Comparison of ENCODE assay signal across 1 cellular context in the genomic region with DNA sequence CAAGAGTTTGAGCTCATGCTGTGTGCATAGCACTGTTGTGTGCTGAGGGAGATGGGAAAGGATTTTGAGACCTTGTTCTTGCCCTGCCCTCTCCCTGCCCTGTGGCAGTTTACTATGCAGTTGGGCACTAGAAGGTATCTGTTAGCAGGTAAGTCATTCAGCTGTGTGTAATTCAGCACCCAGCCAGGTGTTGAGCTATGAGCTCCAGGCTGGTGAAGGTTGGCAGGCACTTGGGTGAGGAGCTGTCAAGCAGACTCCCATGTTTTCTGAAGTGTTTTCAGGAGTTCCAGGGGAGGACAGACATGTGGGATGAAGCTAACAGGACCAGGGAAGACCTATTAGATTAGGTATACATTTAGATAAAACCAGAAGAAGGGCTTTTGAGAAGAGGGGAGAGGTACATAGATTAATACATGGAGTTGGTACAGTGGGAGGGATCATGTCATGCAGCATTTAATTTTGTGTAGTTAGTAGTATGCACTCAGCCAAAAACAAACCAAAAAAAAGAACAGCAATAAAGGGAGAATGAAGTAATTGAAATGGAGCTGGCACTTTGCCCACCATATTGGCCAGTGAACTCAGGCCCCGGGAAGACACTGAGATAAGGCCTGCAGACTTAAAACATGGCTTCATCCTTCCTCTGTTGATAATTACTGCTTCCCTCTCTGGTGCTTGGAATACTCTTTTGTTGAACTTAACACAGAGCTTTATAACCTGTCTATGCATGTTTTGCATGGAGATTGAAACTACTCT.
TF ChIP-seq lines count a peak whose summit lies in the region.

No MANE protein-coding gene starts in this region.

TF ChIP-seq in HepG2, 621 proteins besides CTCF, POLR2A, EP300 and RAD21 (continued from another document):
- TF ChIP-seq AGO1 (IDR thresholded peaks at IDR 0.05; ENCODE audit: low read depth, low read length, poor library complexity, severe bottlenecking), result no peak
- no peak for TF ChIP-seq MAF1 (CRISPR knock-in tag; IDR thresholded peaks at IDR 0.05; ENCODE audit: borderline replicate concordance)
- TF ChIP-seq, protein P1, sequence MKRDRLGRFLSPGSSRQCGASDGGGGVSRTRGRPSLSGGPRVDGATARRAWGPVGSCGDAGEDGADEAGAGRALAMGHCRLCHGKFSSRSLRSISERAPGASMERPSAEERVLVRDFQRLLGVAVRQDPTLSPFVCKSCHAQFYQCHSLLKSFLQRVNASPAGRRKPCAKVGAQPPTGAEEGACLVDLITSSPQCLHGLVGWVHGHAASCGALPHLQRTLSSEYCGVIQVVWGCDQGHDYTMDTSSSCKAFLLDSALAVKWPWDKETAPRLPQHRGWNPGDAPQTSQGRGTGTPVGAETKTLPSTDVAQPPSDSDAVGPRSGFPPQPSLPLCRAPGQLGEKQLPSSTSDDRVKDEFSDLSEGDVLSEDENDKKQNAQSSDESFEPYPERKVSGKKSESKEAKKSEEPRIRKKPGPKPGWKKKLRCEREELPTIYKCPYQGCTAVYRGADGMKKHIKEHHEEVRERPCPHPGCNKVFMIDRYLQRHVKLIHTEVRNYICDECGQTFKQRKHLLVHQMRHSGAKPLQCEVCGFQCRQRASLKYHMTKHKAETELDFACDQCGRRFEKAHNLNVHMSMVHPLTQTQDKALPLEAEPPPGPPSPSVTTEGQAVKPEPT (CRISPR knock-in tag; IDR thresholded peaks at IDR 0.05; ENCODE audit: low read depth), result no peak
- no peak for TF ChIP-seq GLI4 (CRISPR knock-in tag; IDR thresholded peaks at IDR 0.05; ENCODE audit: borderline replicate concordance)
- TF ChIP-seq TAF1 (CRISPR knock-in tag; IDR thresholded peaks at IDR 0.05), result no peak
- TF ChIP-seq, protein P2, sequence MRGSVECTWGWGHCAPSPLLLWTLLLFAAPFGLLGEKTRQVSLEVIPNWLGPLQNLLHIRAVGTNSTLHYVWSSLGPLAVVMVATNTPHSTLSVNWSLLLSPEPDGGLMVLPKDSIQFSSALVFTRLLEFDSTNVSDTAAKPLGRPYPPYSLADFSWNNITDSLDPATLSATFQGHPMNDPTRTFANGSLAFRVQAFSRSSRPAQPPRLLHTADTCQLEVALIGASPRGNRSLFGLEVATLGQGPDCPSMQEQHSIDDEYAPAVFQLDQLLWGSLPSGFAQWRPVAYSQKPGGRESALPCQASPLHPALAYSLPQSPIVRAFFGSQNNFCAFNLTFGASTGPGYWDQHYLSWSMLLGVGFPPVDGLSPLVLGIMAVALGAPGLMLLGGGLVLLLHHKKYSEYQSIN (CRISPR knock-in tag; IDR thresholded peaks at IDR 0.05; ENCODE audit: borderline replicate concordance), result no peak
- TF ChIP-seq ZNF556 (CRISPR knock-in tag; IDR thresholded peaks at IDR 0.05; ENCODE audit: borderline replicate concordance), result no peak
- TF ChIP-seq IRF2 (CRISPR knock-in tag; IDR thresholded peaks at IDR 0.05), result no peak
- TF ChIP-seq, protein P3, sequence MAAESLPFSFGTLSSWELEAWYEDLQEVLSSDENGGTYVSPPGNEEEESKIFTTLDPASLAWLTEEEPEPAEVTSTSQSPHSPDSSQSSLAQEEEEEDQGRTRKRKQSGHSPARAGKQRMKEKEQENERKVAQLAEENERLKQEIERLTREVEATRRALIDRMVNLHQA (CRISPR knock-in tag; IDR thresholded peaks at IDR 0.05), result no peak
- no peak for TF ChIP-seq ZFP82 (CRISPR knock-in tag; IDR thresholded peaks at IDR 0.05; ENCODE audit: borderline replicate concordance)
- TF ChIP-seq ZNF549 (CRISPR knock-in tag; IDR thresholded peaks at IDR 0.05), result no peak
- no peak for TF ChIP-seq ZNF598 (CRISPR knock-in tag; IDR thresholded peaks at IDR 0.05; ENCODE audit: borderline replicate concordance)
- no peak for TF ChIP-seq ZNF557 (CRISPR knock-in tag; IDR thresholded peaks at IDR 0.05)
- no peak for TF ChIP-seq KMT2B (CRISPR knock-in tag; IDR thresholded peaks at IDR 0.05)
- no peak for TF ChIP-seq NR2F1 (CRISPR knock-in tag; IDR thresholded peaks at IDR 0.05)
- no peak for TF ChIP-seq REL (CRISPR knock-in tag; conservative IDR thresholded peaks at IDR 0.05)
